ENCODE assay signal across 17 cellular contexts in the genomic region with DNA sequence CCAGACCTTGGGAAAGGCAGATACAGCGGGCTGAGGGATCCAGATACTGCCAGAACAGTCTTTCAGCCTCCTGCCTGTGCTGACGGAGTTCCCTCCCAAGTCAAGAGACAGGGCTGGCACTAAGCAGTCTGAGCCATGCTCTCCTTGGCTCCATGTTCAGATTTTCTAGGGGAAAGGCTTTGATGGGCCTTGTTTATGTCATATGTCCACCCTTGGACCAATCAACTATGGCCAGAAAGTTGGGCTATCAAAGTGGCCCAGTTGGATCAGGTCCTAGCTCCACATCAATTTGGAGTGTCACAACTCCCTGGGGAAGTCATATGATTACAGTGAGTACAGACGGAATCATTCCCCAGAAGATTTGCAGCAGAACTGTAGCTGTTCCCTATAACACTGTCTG.
"Had no signal": no experiment of that assay in that cellular context is flagged by ENCODE, and none has a peak within 500 bp of the region (broad histone marks: within the 10 kb centered on the region; RNA-seq: fewer than 3 reads in every experiment).

No MANE protein-coding gene starts in this region.

- H3K27me3 ChIP-seq: brain microvascular endothelial cell, transverse colon, vagina had no signal

- H3K36me3 Mint-ChIP-seq: activated naive CD8-positive, alpha-beta T cell; natural killer cell had no signal

- H3K36me3 ChIP-seq: brain microvascular endothelial cell, transverse colon, vagina had no signal

- DNase-seq: activated CD4-positive, alpha-beta T cell treated with anti-CD3 and anti-CD28 coated beads, Interleukin-2, amount 10 ng/mL, durations not matched to agents 24 days and 14 days; activated CD4-positive, CD25-positive, alpha-beta regulatory T cell; activated CD8-positive, alpha-beta memory T cell treated with anti-CD3 and anti-CD28 coated beads, Interleukin-2, amount 50 U/mL, for 48 hours; activated gamma-delta T cell; activated T-cell treated with anti-CD3 and anti-CD28 coated beads, Interleukin-2, amount 50 U/mL, for 72 hours; brain microvascular endothelial cell; dermis blood vessel endothelial cell; effector memory CD8-positive, alpha-beta T cell; hypothalamus; mesendoderm; natural killer cell; stimulated activated CD4-positive, alpha-beta T cell treated with anti-CD3 and anti-CD28 coated beads, Interleukin-12 subunit alpha, Interleukin-12 subunit beta, amount 100 ng/mL, for 4 hours; stimulated activated CD4-positive, alpha-beta T cell treated with anti-CD3 and anti-CD28 coated beads, Interleukin-2, amount 100 ng/mL, for 24 hours; transverse colon had no signal

- ATAC-seq: activated T-cell treated with anti-CD3 and anti-CD28 coated beads, Interleukin-2, amount 50 U/mL, for 72 hours; effector memory CD8-positive, alpha-beta T cell; natural killer cell had no signal

- H3K27ac ChIP-seq: brain microvascular endothelial cell, transverse colon, vagina had no signal

- H3K9me3 Mint-ChIP-seq: activated CD4-positive, alpha-beta T cell treated with anti-CD3 and anti-CD28 coated beads, Interleukin-2, amount 10 ng/mL, durations not matched to agents 24 days and 14 days; activated T-cell treated with anti-CD3 and anti-CD28 coated beads, Interleukin-2, amount 50 U/mL, for 72 hours; effector memory CD8-positive, alpha-beta T cell; natural killer cell had no signal

- H3K4me3 ChIP-seq: transverse colon, vagina had no signal

- H3K9me3 ChIP-seq: transverse colon, vagina had no signal

- H3K4me1 ChIP-seq: transverse colon, vagina had no signal

- H3K4me3 Mint-ChIP-seq: activated CD4-positive, alpha-beta T cell treated with anti-CD3 and anti-CD28 coated beads, Interleukin-2, amount 10 ng/mL, durations not matched to agents 24 days and 14 days; activated naive CD8-positive, alpha-beta T cell; activated T-cell treated with anti-CD3 and anti-CD28 coated beads, Interleukin-2, amount 50 U/mL, for 72 hours; effector memory CD8-positive, alpha-beta T cell; natural killer cell had no signal

- H3K27ac Mint-ChIP-seq: activated CD4-positive, alpha-beta T cell treated with anti-CD3 and anti-CD28 coated beads, Interleukin-2, amount 10 ng/mL, durations not matched to agents 24 days and 14 days; activated naive CD8-positive, alpha-beta T cell; activated T-cell treated with anti-CD3 and anti-CD28 coated beads, Interleukin-2, amount 50 U/mL, for 72 hours; effector memory CD8-positive, alpha-beta T cell; natural killer cell; progenitor cell of endocrine pancreas had no signal

- H3K4me1 Mint-ChIP-seq: activated CD4-positive, alpha-beta T cell treated with anti-CD3 and anti-CD28 coated beads, Interleukin-2, amount 10 ng/mL, durations not matched to agents 24 days and 14 days; natural killer cell had no signal

- H3K27me3 Mint-ChIP-seq: activated CD4-positive, alpha-beta T cell treated with anti-CD3 and anti-CD28 coated beads, Interleukin-2, amount 10 ng/mL, durations not matched to agents 24 days and 14 days; progenitor cell of endocrine pancreas had no signal
